Comparison of ENCODE assay signal across 8 cellular contexts in the genomic region with DNA sequence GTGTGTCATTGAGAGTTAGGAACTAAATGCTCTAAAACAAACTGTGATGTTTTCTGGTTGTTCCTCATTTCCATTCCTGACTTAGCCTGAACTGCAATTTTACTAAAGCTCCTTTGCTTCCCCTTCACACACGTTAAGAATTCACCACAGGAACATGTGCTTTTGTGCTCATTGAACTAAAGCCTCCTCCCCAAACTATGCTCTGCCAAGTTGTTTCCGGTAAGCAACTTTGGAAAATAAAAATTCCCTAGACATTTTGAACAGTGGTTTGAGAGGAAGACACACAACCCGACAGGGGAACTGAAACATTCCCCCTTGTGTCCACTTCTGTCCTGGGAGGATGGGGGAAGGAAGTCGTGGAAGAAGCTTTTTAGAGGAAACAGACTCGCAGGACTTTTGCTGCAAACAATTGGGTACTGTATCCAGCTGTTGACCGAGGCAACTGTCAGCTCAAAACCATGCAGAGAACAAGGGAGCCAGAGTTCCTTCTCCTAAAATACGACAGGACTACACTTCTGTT.
DNase-seq lines count a peak whose midpoint lies in the region; ATAC-seq, FAIRE-seq and TF ChIP-seq lines count a peak whose summit lies in the region.

No MANE protein-coding gene starts in this region.

- H3K4me2 ChIP-seq in HepG2 (ENCODE audit: low read depth, low read length), result peak overlapping the region; percentile 54

- H3K27ac Mint-ChIP-seq in Caco-2 (ENCODE audit: unreplicated experiment), result no peak overlapping the region

- H3K27me3 ChIP-seq in body of pancreas (no peaks in the 10 kb centered on the region), HepG2 (ENCODE audit: control insufficient read depth in 1 of 2, insufficient read depth in 2 of 2, low read length in 2 of 2) (no peaks in the 10 kb centered on the region), tibial artery (no peaks in the 10 kb centered on the region), Caco-2 (replicated peaks; ENCODE audit: control insufficient read depth, insufficient read depth, low read length) (no peaks in the 10 kb centered on the region)

- intact Hi-C loops in body of pancreas (cut with DNase I) (no loop called here), HepG2 (cut with micrococcal nuclease; ENCODE audit: unreplicated experiment) (no loop called here), tibial artery (cut with DNase I; ENCODE audit: low total_unique reads) (no loop called here), Caco-2 (cut with micrococcal nuclease; ENCODE audit: unreplicated experiment) (loop anchor here (5.0 kb wide), 1 partner anchor 68 kb away; no protein-coding TSS in a partner anchor)

- no peak for TF ChIP-seq RAD21 in HepG2 (CRISPR knock-in tag; IDR thresholded peaks at IDR 0.05)

- no peak for DNase-seq in AG04449 (ENCODE audit: low read depth, low spot score)
- peak; percentile 95 to 96 for DNase-seq in Kasumi-1 (lab: John Stamatoyannopoulos, UW)
- peak in 1 of 4 donors; percentile 38 for DNase-seq in body of pancreas
- no peak for DNase-seq in HepG2 (ENCODE audit: low spot score)
- DNase-seq in tibial artery, result no peak
- no peak for DNase-seq in NCI-H748 (lab: John Stamatoyannopoulos, UW; ENCODE audit: unreplicated experiment)
- DNase-seq in Caco-2, result no peak
- no peak for DNase-seq in NCI-H1048 (lab: John Stamatoyannopoulos, UW)

- H4K20me1 ChIP-seq in HepG2 (ENCODE audit: insufficient read depth, low read length), result no peaks in the 10 kb centered on the region

- TF ChIP-seq CTCF in AG04449 (IDR thresholded peaks at IDR 0.05; ENCODE audit: insufficient read depth, low read length, missing control alignments) (no peak), body of pancreas (IDR thresholded peaks at IDR 0.05) (no peak), HepG2 (CRISPR knock-in tag; IDR thresholded peaks at IDR 0.05) (no peak), tibial artery (IDR thresholded peaks at IDR 0.05) (no peak), Caco-2 (IDR thresholded peaks at IDR 0.05; ENCODE audit: insufficient read depth in 1 of 2, low read depth in 1 of 2, low read length in 1 of 2, severe bottlenecking in 1 of 2, unreplicated experiment in 1 of 2) (no peak)

- 46% methylated on average over 7 of the region's 7 CpGs for WGBS in body of pancreas, 2 donors
- 44% methylated on average over 7 of the region's 7 CpGs for WGBS in HepG2 (ENCODE audit: low lambda C conversion rate)

- H3K9me3 ChIP-seq in body of pancreas, result no peaks in the 10 kb centered on the region
- H3K9me3 ChIP-seq in HepG2 (ENCODE audit: low read length), result no peaks in the 10 kb centered on the region
- no peaks in the 10 kb centered on the region for H3K9me3 ChIP-seq in tibial artery
- no peaks in the 10 kb centered on the region for H3K9me3 ChIP-seq in Caco-2

- H3K4me3 ChIP-seq in AG04449 (ENCODE audit: low read depth, low read length) (peak overlapping the region; percentile 28; the same call in 1 of the 2 replicates), body of pancreas (no peak overlapping the region), HepG2 (replicated peaks in 1 of 3; ENCODE audit: insufficient read depth in 1 of 3, low read depth in 2 of 3, low read length in 3 of 3) (no peak overlapping the region; a peak in 1 of 6 replicates), tibial artery (peak overlapping the region; percentile 9 to 26), Caco-2 (ENCODE audit: low read depth, low read length) (no peak overlapping the region)

- FAIRE-seq in HepG2 (lab: Jason Lieb, UNC), result no peak

- H2AFZ ChIP-seq in HepG2 (ENCODE audit: low read length), result no peak overlapping the region

- no peak overlapping the region for H3K4me3 Mint-ChIP-seq in Caco-2 (ENCODE audit: unreplicated experiment)

- H3K27ac ChIP-seq in body of pancreas, result peak overlapping the region in 3 of 4 donors; percentile 4 to 70 (median 36)
- no peak overlapping the region for H3K27ac ChIP-seq in HepG2 (ENCODE audit: extremely low read length, insufficient read depth, low read length)
- H3K27ac ChIP-seq in tibial artery, result peak overlapping the region; percentile 36 to 66

- no peak for TF ChIP-seq EP300 in HepG2 (IDR thresholded peaks at IDR 0.05; ENCODE audit: low read depth in 2 of 2, low read length in 2 of 2)
- no peak for TF ChIP-seq EP300 in HepG2 (CRISPR knock-in tag; IDR thresholded peaks at IDR 0.05; ENCODE audit: borderline replicate concordance)

- peaks cover 6% of the 10 kb centered on the region for H3K4me1 ChIP-seq in body of pancreas
- peaks cover 24% of the 10 kb centered on the region for H3K4me1 ChIP-seq in HepG2 (ENCODE audit: insufficient read depth, low read length)
- peaks cover 0 to 91% (median 42%) of the 10 kb centered on the region in 4 donors for H3K4me1 ChIP-seq in tibial artery
- peaks cover 29% of the 10 kb centered on the region for H3K4me1 ChIP-seq in Caco-2

- in situ Hi-C loops in HepG2 (cut with HindIII; ENCODE audit: extremely low pct_ligation_motif_present, low pct_unique_long_range_greater_than_20kb), result no loop called here

- no peaks in the 10 kb centered on the region for H3K27me3 Mint-ChIP-seq in Caco-2 (ENCODE audit: insufficient read depth, unreplicated experiment)

- H3K9me3 Mint-ChIP-seq in Caco-2 (ENCODE audit: unreplicated experiment), result no peaks in the 10 kb centered on the region

- H3K9ac ChIP-seq in HepG2 (ENCODE audit: insufficient read depth, low read depth, low read length), result no peak overlapping the region

- CTCF ChIA-PET in AG04449 (lab: Yijun Ruan, JAX) (interaction anchor here (1.8 kb wide), 1 partner anchor 9 kb away, joined by 3 read pairs; no protein-coding TSS in a partner anchor), HepG2 (lab: Yijun Ruan, JAX; ENCODE audit: low intra/inter-chr PET ratio, low total read pairs) (no interaction called here), Caco-2 (lab: Charles Lee) (interaction anchor here (1.3 kb wide), 1 partner anchor 214 kb away, joined by 4 read pairs; no protein-coding TSS in a partner anchor)

- H3K36me3 Mint-ChIP-seq in Caco-2 (ENCODE audit: insufficient read depth, unreplicated experiment), result no peaks in the 10 kb centered on the region

- no peak for TF ChIP-seq POLR2A in body of pancreas (IDR thresholded peaks at IDR 0.05)
- no peak for TF ChIP-seq POLR2A in HepG2 (IDR thresholded peaks at IDR 0.05; ENCODE audit: insufficient read depth in 1 of 2, low read depth in 2 of 2, low read length in 2 of 2)

- H3K79me2 ChIP-seq in HepG2 (ENCODE audit: insufficient read depth, low read length), result no peaks in the 10 kb centered on the region

- no peak for ATAC-seq in body of pancreas
- no peak; the same call in 2 of the 3 replicates for ATAC-seq in HepG2

- peaks cover 47% of the 10 kb centered on the region for H3K4me1 Mint-ChIP-seq in Caco-2 (ENCODE audit: low read depth, unreplicated experiment)

- H3K36me3 ChIP-seq in body of pancreas (replicated peaks in 1 of 2; ENCODE audit: insufficient read depth in 1 of 2, low read depth in 2 of 2) (no peaks in the 10 kb centered on the region), HepG2 (replicated peaks in 1 of 2; ENCODE audit: control insufficient read depth in 1 of 2, insufficient read depth in 2 of 2, low read length in 2 of 2) (no peaks in the 10 kb centered on the region), tibial artery (no peaks in the 10 kb centered on the region), Caco-2 (ENCODE audit: control insufficient read depth, insufficient read depth, low read length) (no peaks in the 10 kb centered on the region)

- BruUV-seq in HepG2 (replicated peaks; lab: Mats Ljungman, UMichigan) (no TSS peak), Caco-2 (replicated peaks; lab: Mats Ljungman, UMichigan) (no TSS peak)

- POLR2A ChIA-PET in AG04449 (lab: Yijun Ruan, JAX), result interaction anchor here (0.7 kb wide), 1 partner anchor 137 kb away, joined by 3 read pairs; no protein-coding TSS in a partner anchor
- POLR2A ChIA-PET in HepG2 (lab: Yijun Ruan, JAX), result no interaction called here
- POLR2A ChIA-PET in Caco-2 (lab: Charles Lee), result interaction anchor here (0.7 to 1.1 kb wide), 3 partner anchors 13 to 65 kb away, joined by 3 to 4 read pairs (median 3); no protein-coding TSS in a partner anchor

TF ChIP-seq in HepG2, 621 proteins besides CTCF, POLR2A, EP300 and RAD21:
- TF ChIP-seq MEIS2 (CRISPR knock-in tag; IDR thresholded peaks at IDR 0.05), result no peak
- TF ChIP-seq ASH2L (IDR thresholded peaks at IDR 0.05; ENCODE audit: insufficient read length, low read depth, low read length), result no peak
- no peak for TF ChIP-seq FOXA3 (CRISPR knock-in tag; IDR thresholded peaks at IDR 0.05)
- TF ChIP-seq, protein P1, sequence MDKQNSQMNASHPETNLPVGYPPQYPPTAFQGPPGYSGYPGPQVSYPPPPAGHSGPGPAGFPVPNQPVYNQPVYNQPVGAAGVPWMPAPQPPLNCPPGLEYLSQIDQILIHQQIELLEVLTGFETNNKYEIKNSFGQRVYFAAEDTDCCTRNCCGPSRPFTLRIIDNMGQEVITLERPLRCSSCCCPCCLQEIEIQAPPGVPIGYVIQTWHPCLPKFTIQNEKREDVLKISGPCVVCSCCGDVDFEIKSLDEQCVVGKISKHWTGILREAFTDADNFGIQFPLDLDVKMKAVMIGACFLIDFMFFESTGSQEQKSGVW (CRISPR knock-in tag; IDR thresholded peaks at IDR 0.05; ENCODE audit: borderline replicate concordance), result no peak
- TF ChIP-seq ZNF10 (CRISPR knock-in tag; IDR thresholded peaks at IDR 0.05; ENCODE audit: borderline replicate concordance, low read depth), result no peak
TF ChIP-seq in HepG2: peak in this region for 0.

Comparison
In these comparisons a context has a peak if more than half of its experiments do, and no peak if none do; other contexts are left out.
1. DNase-seq: peak in Kasumi-1 (2 of 2); none in AG04449 (single experiment), HepG2 (single experiment), tibial artery (0 of 2), NCI-H748 (single experiment), Caco-2 (0 of 2) and NCI-H1048 (single experiment).
2. H3K4me3 ChIP-seq: peak in AG04449 (single experiment) and tibial artery (2 of 2); none in body of pancreas (0 of 2), HepG2 (0 of 3) and Caco-2 (single experiment).